Comparison of ENCODE assay signal across 17 cellular contexts in genomic region chr9:89731262-89731980, GRCh38.
A peak's percentile ranks its signal among the peaks of the same experiment; 100 is the strongest.
DNase-seq lines count a peak whose midpoint lies in the region; ATAC-seq and TF ChIP-seq lines count a peak whose summit lies in the region.
"Had no signal": no experiment of that assay in that cellular context is flagged by ENCODE, and none has a peak within 500 bp of the region (broad histone marks: within the 10 kb centered on the region; RNA-seq: fewer than 3 reads in every experiment).

No MANE protein-coding gene starts in this region.

- CTCF ChIA-PET in activated CD4-positive, alpha-beta T cell treated with anti-CD3 and anti-CD28 coated beads for 36 hours (lab: Charles Lee), result interaction anchor here (0.6 to 2.2 kb wide), 4 partner anchors 13 to 370 kb away, joined by 3 to 9 read pairs (median 4); no protein-coding TSS in a partner anchor
- CTCF ChIA-PET in activated CD4-positive, alpha-beta T cell treated with anti-CD3 and anti-CD28 coated beads, Interleukin-2, amount 10 ng/mL, durations not matched to agents 7 days and 5 days (lab: Charles Lee), result interaction anchor here (0.7 to 1.1 kb wide), 3 partner anchors 8 to 20 kb away, joined by 3 to 4 read pairs (median 3); no protein-coding TSS in a partner anchor

- no peak overlapping the region for H2AFZ ChIP-seq in MM.1S (ENCODE audit: low read length)
- H2AFZ ChIP-seq: neural progenitor cell had no signal

- H3K79me2 ChIP-seq in MM.1S (ENCODE audit: low read length), result no peaks in the 10 kb centered on the region

- no peak for DNase-seq in activated CD4-positive, alpha-beta T cell treated with anti-CD3 and anti-CD28 coated beads for 36 hours
- DNase-seq in activated CD4-positive, alpha-beta T cell treated with anti-CD3 and anti-CD28 coated beads, Interleukin-2, amount 10 ng/mL, durations not matched to agents 7 days and 5 days, result no peak
- DNase-seq in WERI-Rb-1 (peak; percentile 62), naive B cell (no peak), esophagus squamous epithelium (lab: John Stamatoyannopoulos, UW) (no peak), MM.1S (no peak)
- DNase-seq: ACHN, head of caudate nucleus, immature natural killer cell, mesendoderm, MV-4-11, NCI-H526 treated with DMSO at 0.1 percent for 48 hours had no signal

- H4K20me1 ChIP-seq in MM.1S (ENCODE audit: insufficient read depth, low read length), result no peaks in the 10 kb centered on the region

- TF ChIP-seq POLR2A in esophagus squamous epithelium (IDR thresholded peaks at IDR 0.05), result no peak

- H3K9me3 ChIP-seq in WERI-Rb-1 (ENCODE audit: severe bottlenecking), result no peaks in the 10 kb centered on the region
- no peaks in the 10 kb centered on the region for H3K9me3 ChIP-seq in esophagus squamous epithelium
- H3K9me3 ChIP-seq in MM.1S (replicated peaks; ENCODE audit: insufficient read depth, low read length), result no peaks in the 10 kb centered on the region

- no peak overlapping the region for H3K4me3 Mint-ChIP-seq in activated CD4-positive, alpha-beta T cell treated with anti-CD3 and anti-CD28 coated beads for 36 hours
- H3K4me3 Mint-ChIP-seq in activated CD4-positive, alpha-beta T cell treated with anti-CD3 and anti-CD28 coated beads, Interleukin-2, amount 10 ng/mL, durations not matched to agents 7 days and 5 days, result no peak overlapping the region
- peak overlapping the region in 6 of 8 donors; percentile 6 to 77 (median 52) for H3K4me3 Mint-ChIP-seq in naive B cell
- H3K4me3 Mint-ChIP-seq: CD8-positive, alpha-beta memory T cell; immature natural killer cell; neural progenitor cell had no signal

- POLR2A ChIA-PET in activated CD4-positive, alpha-beta T cell treated with anti-CD3 and anti-CD28 coated beads for 36 hours (lab: Charles Lee), result interaction anchor here (0.6 kb wide), 1 partner anchor 19 kb away, joined by 3 read pairs; no protein-coding TSS in a partner anchor
- POLR2A ChIA-PET in activated CD4-positive, alpha-beta T cell treated with anti-CD3 and anti-CD28 coated beads, Interleukin-2, amount 10 ng/mL, durations not matched to agents 7 days and 5 days (lab: Charles Lee), result interaction anchor here (0.6 kb wide), 1 partner anchor 12 kb away, joined by 3 read pairs; no protein-coding TSS in a partner anchor

- WGBS in esophagus squamous epithelium, 2 donors, result 75 to 89% methylated on average over 5 to 7 of the region's 7 CpGs

- peak overlapping the region; percentile 9; the same call in 1 of the 2 replicates for H3K4me3 ChIP-seq in WERI-Rb-1 (ENCODE audit: low read depth, low read length)
- H3K4me3 ChIP-seq in esophagus squamous epithelium, result no peak overlapping the region
- no peak overlapping the region for H3K4me3 ChIP-seq in MM.1S (ENCODE audit: low read length)
- H3K4me3 ChIP-seq: neural progenitor cell had no signal

- H3K36me3 Mint-ChIP-seq in activated CD4-positive, alpha-beta T cell treated with anti-CD3 and anti-CD28 coated beads for 36 hours (ENCODE audit: low read depth), result no peaks in the 10 kb centered on the region
- no peaks in the 10 kb centered on the region for H3K36me3 Mint-ChIP-seq in activated CD4-positive, alpha-beta T cell treated with anti-CD3 and anti-CD28 coated beads, Interleukin-2, amount 10 ng/mL, durations not matched to agents 7 days and 5 days (ENCODE audit: low read depth)
- no peaks in the 10 kb centered on the region for H3K36me3 Mint-ChIP-seq in naive B cell
- H3K36me3 Mint-ChIP-seq: CD8-positive, alpha-beta memory T cell; immature natural killer cell; neural progenitor cell had no signal

- H3F3A ChIP-seq in MM.1S (ENCODE audit: insufficient read depth, low read length), result no peaks in the 10 kb centered on the region

- H3K4me2 ChIP-seq in MM.1S (ENCODE audit: low read depth, low read length), result no peak overlapping the region
- H3K4me2 ChIP-seq: neural progenitor cell had no signal

- H3K36me3 ChIP-seq in WERI-Rb-1 (no peaks in the 10 kb centered on the region), esophagus squamous epithelium (no peaks in the 10 kb centered on the region), MM.1S (replicated peaks; ENCODE audit: insufficient read depth, low read length) (no peaks in the 10 kb centered on the region)
- H3K36me3 ChIP-seq: neural progenitor cell had no signal

- intact Hi-C loops in activated CD4-positive, alpha-beta T cell treated with anti-CD3 and anti-CD28 coated beads for 36 hours (cut with DNase I, micrococcal nuclease), result no loop called here
- intact Hi-C loops in esophagus squamous epithelium (cut with DNase I), result no loop called here

- H3K27ac ChIP-seq in C4-2B (peak overlapping the region; percentile 65), WERI-Rb-1 (peak overlapping the region; percentile 53), esophagus squamous epithelium (no peak overlapping the region), MM.1S (ENCODE audit: low read length) (no peak overlapping the region)
- H3K27ac ChIP-seq: neural progenitor cell had no signal

- H3K27me3 ChIP-seq in WERI-Rb-1 (ENCODE audit: insufficient read depth, low read depth, severe bottlenecking) (no peaks in the 10 kb centered on the region), esophagus squamous epithelium (peaks cover 0 to 4% (median 0%) of the 10 kb centered on the region in 4 donors), MM.1S (replicated peaks; ENCODE audit: insufficient read depth, low read length) (0 out of 2 replicates have a peak, but pooled peaks cover 6% of the 10 kb centered on the region)
- H3K27me3 ChIP-seq: neural progenitor cell had no signal

- H3K9ac ChIP-seq in MM.1S (ENCODE audit: low read length), result no peak overlapping the region
- H3K9ac ChIP-seq: neural progenitor cell had no signal

- H3K9me2 ChIP-seq in MM.1S (replicated peaks; ENCODE audit: insufficient read depth, low read length), result no peaks in the 10 kb centered on the region

- TF ChIP-seq CTCF in C4-2B (conservative IDR thresholded peaks at IDR 0.05), result no peak
- 0 out of 2 replicates have a peak, but pooled peaks have one; percentile 14 for TF ChIP-seq CTCF in WERI-Rb-1 (IDR thresholded peaks at IDR 0.05; ENCODE audit: low read depth, low read length)
- TF ChIP-seq CTCF in esophagus squamous epithelium (IDR thresholded peaks at IDR 0.05), result no peak
- no peak for TF ChIP-seq CTCF in MM.1S (IDR thresholded peaks at IDR 0.05; ENCODE audit: low read length)

- no peak overlapping the region for H3K27ac Mint-ChIP-seq in activated CD4-positive, alpha-beta T cell treated with anti-CD3 and anti-CD28 coated beads for 36 hours
- H3K27ac Mint-ChIP-seq in activated CD4-positive, alpha-beta T cell treated with anti-CD3 and anti-CD28 coated beads, Interleukin-2, amount 10 ng/mL, durations not matched to agents 7 days and 5 days, result no peak overlapping the region
- H3K27ac Mint-ChIP-seq in naive B cell, result peak overlapping the region in 4 of 6 donors; percentile 13 to 44 (median 34)
- H3K27ac Mint-ChIP-seq: CD8-positive, alpha-beta memory T cell; immature natural killer cell; neural progenitor cell had no signal

- peaks cover 2% of the 10 kb centered on the region for H3K4me1 Mint-ChIP-seq in activated CD4-positive, alpha-beta T cell treated with anti-CD3 and anti-CD28 coated beads for 36 hours
- H3K4me1 Mint-ChIP-seq in activated CD4-positive, alpha-beta T cell treated with anti-CD3 and anti-CD28 coated beads, Interleukin-2, amount 10 ng/mL, durations not matched to agents 7 days and 5 days, result peaks cover 6% of the 10 kb centered on the region
- peaks cover 0 to 7% (median 6%) of the 10 kb centered on the region in 3 donors for H3K4me1 Mint-ChIP-seq in naive B cell
- H3K4me1 Mint-ChIP-seq: CD8-positive, alpha-beta memory T cell; immature natural killer cell had no signal

- peak; percentile 73 for ATAC-seq in activated CD4-positive, alpha-beta T cell treated with anti-CD3 and anti-CD28 coated beads for 36 hours
- no peak for ATAC-seq in naive B cell (ENCODE audit: low read depth in 2 of 2)
- no peak for ATAC-seq in HG03520 (IDR thresholded peaks at IDR 0.05; ENCODE audit: unreplicated experiment)
- ATAC-seq: SK-N-SH treated with all-trans-retinoic acid at 6 μM for 48 hours had no signal

- H3K27me3 Mint-ChIP-seq in activated CD4-positive, alpha-beta T cell treated with anti-CD3 and anti-CD28 coated beads for 36 hours, result no peaks in the 10 kb centered on the region
- H3K27me3 Mint-ChIP-seq in activated CD4-positive, alpha-beta T cell treated with anti-CD3 and anti-CD28 coated beads, Interleukin-2, amount 10 ng/mL, durations not matched to agents 7 days and 5 days, result peaks cover 4% of the 10 kb centered on the region
- H3K27me3 Mint-ChIP-seq in naive B cell, result peaks cover 0 to 5% (median 0%) of the 10 kb centered on the region in 3 donors

- no peaks in the 10 kb centered on the region for H3K9me3 Mint-ChIP-seq in activated CD4-positive, alpha-beta T cell treated with anti-CD3 and anti-CD28 coated beads for 36 hours (ENCODE audit: low read depth)
- H3K9me3 Mint-ChIP-seq in activated CD4-positive, alpha-beta T cell treated with anti-CD3 and anti-CD28 coated beads, Interleukin-2, amount 10 ng/mL, durations not matched to agents 7 days and 5 days, result no peaks in the 10 kb centered on the region
- no peaks in the 10 kb centered on the region for H3K9me3 Mint-ChIP-seq in naive B cell
- H3K9me3 Mint-ChIP-seq: CD8-positive, alpha-beta memory T cell; immature natural killer cell; neural progenitor cell had no signal

- H3K4me1 ChIP-seq in esophagus squamous epithelium, result peaks cover 0 to 17% (median 0%) of the 10 kb centered on the region in 3 donors
- H3K4me1 ChIP-seq in MM.1S (ENCODE audit: low read length), result peaks cover 13% of the 10 kb centered on the region; the same call in 1 of the 2 replicates
- H3K4me1 ChIP-seq: neural progenitor cell had no signal

Comparison
In these comparisons a context has a peak if more than half of its experiments do, and no peak if none do; other contexts are left out.
1. H3K27ac Mint-ChIP-seq: peak in naive B cell (4 of 6); none in activated CD4-positive, alpha-beta T cell treated with anti-CD3 and anti-CD28 coated beads for 36 hours (single experiment) and activated CD4-positive, alpha-beta T cell treated with anti-CD3 and anti-CD28 coated beads, Interleukin-2, amount 10 ng/mL, durations not matched to agents 7 days and 5 days (single experiment).
2. H3K4me3 Mint-ChIP-seq: peak in naive B cell (6 of 8); none in activated CD4-positive, alpha-beta T cell treated with anti-CD3 and anti-CD28 coated beads for 36 hours (single experiment) and activated CD4-positive, alpha-beta T cell treated with anti-CD3 and anti-CD28 coated beads, Interleukin-2, amount 10 ng/mL, durations not matched to agents 7 days and 5 days (single experiment).
3. H3K27ac ChIP-seq: peak in C4-2B (single experiment) and WERI-Rb-1 (single experiment); none in esophagus squamous epithelium (0 of 4) and MM.1S (single experiment).